ENCODE assay signal across 8 cellular contexts in genomic region chr3:50321146-50321843, GRCh38. TPM values are rescaled to one million over a fixed set of nuclear protein-coding genes. Genes with fewer than 3 reads are reported as not detected.
DNase-seq lines count a peak whose midpoint lies in the region; ATAC-seq and TF ChIP-seq lines count a peak whose summit lies in the region.

No MANE protein-coding gene starts in this region.

- ATAC-seq in GM18873 (IDR thresholded peaks at IDR 0.05; ENCODE audit: low FRiP score, unreplicated experiment) (peak; percentile 61), HG03103 (IDR thresholded peaks at IDR 0.05; ENCODE audit: low read depth, unreplicated experiment) (peak; percentile 70)
- peak; percentile 80 to 81 for ATAC-seq in activated CD4-positive, CD25-positive, alpha-beta regulatory T cell treated with anti-CD3 and anti-CD28 coated beads, Interleukin-2, amount 50 U/mL, for 24 hours
- peak; percentile 63 for ATAC-seq in central memory CD8-positive, alpha-beta T cell (replicated peaks; ENCODE audit: extremely low read depth, poor library complexity, severe bottlenecking)

- H3K9me3 ChIP-seq in AG04450 (ENCODE audit: control insufficient read depth, insufficient read depth, low read length) = no peaks in the 10 kb centered on the region; the same call in 1 of the 2 replicates

- H3K36me3 Mint-ChIP-seq in central memory CD8-positive, alpha-beta T cell (ENCODE audit: insufficient read depth) = peaks cover 5% of the 10 kb centered on the region

- TF ChIP-seq CTCF in AG04450 (IDR thresholded peaks at IDR 0.05; ENCODE audit: low read depth, low read length) = no peak

- CTCF ChIA-PET in AG04450 (lab: Charles Lee) = interaction anchor here (0.6 to 1.4 kb wide), 9 partner anchors 9 to 154 kb away, joined by 3 to 5 read pairs (median 3); no protein-coding TSS in a partner anchor

- H3K4me1 Mint-ChIP-seq in central memory CD8-positive, alpha-beta T cell = peaks cover 52% of the 10 kb centered on the region

- H3K27ac ChIP-seq in AG04450 (ENCODE audit: low read depth, low read length) = peak overlapping the region; percentile 93

- no peaks in the 10 kb centered on the region for H3K27me3 Mint-ChIP-seq in central memory CD8-positive, alpha-beta T cell

- H3K9me3 Mint-ChIP-seq in central memory CD8-positive, alpha-beta T cell = no peaks in the 10 kb centered on the region

- H3K4me3 ChIP-seq in AG04450 (ENCODE audit: low read depth, low read length) = peak overlapping the region; percentile 83

- H3K27me3 ChIP-seq in AG04450 (ENCODE audit: control insufficient read depth, insufficient read depth, low read length) = no peaks in the 10 kb centered on the region

- DNase-seq in AG04450 (ENCODE audit: low read depth, low spot score) (peak; percentile 61), NCI-H226 (peak; percentile 69), kidney glomerular epithelial cell (lab: John Stamatoyannopoulos, UW) (peak; percentile 92)
- peak; percentile 66 for DNase-seq in central memory CD8-positive, alpha-beta T cell (ENCODE audit: low spot score in 2 of 2)
- DNase-seq in stimulated activated CD4-positive, alpha-beta T cell treated with anti-CD3 and anti-CD28 coated beads, Interleukin-15, amount 100 ng/mL, for 24 hours = peak; percentile 91

- POLR2A ChIA-PET in AG04450 (lab: Yijun Ruan, JAX) = interaction anchor here (0.6 to 0.8 kb wide), 3 partner anchors 19 to 58 kb away, joined by 3 to 9 read pairs (median 3); partner anchors contain the start of genes IFRD2 and RASSF1

- H3K27ac Mint-ChIP-seq in central memory CD8-positive, alpha-beta T cell (ENCODE audit: low read depth) = peak overlapping the region; percentile 83

- H3K4me3 Mint-ChIP-seq in central memory CD8-positive, alpha-beta T cell = peak overlapping the region; percentile 85

RNA-seq across cellular contexts. Expression of gene HYAL2, which starts 1.2 kb away (rescaled TPM):
- polyA plus RNA-seq in AG04450 (2011; rRNA removed) = 46.6 and 59.7 TPM in 2 replicates
- polyA minus RNA-seq in AG04450 (2011; rRNA and poly(A)+ RNA removed) = 29.2 and 44.3 TPM in 2 replicates

RNA-seq across cellular contexts. Expression of gene TUSC2, which starts 6.7 kb away (rescaled TPM):
- polyA plus RNA-seq in AG04450 (2011; rRNA removed) = 25.3 and 28.1 TPM in 2 replicates
- 12.1 and 16.6 TPM in 2 replicates for polyA minus RNA-seq in AG04450 (2011; rRNA and poly(A)+ RNA removed)

RNA-seq across cellular contexts. Expression of gene HYAL1, which starts 17.9 kb away (rescaled TPM):
- 0.25 and 0.32 TPM in 2 replicates for polyA plus RNA-seq in AG04450 (2011; rRNA removed)
- polyA minus RNA-seq in AG04450 (2011; rRNA and poly(A)+ RNA removed) = 0.43 and 0.60 TPM in 2 replicates

RNA-seq across cellular contexts. Expression of gene RASSF1, which starts 19.3 kb away (rescaled TPM):
- polyA plus RNA-seq in AG04450 (2011; rRNA removed) = 25.1 and 26.5 TPM in 2 replicates
- polyA minus RNA-seq in AG04450 (2011; rRNA and poly(A)+ RNA removed) = 10.8 and 13.7 TPM in 2 replicates

RNA-seq across cellular contexts. Expression of gene HYAL3, which starts 22.1 kb away (rescaled TPM):
- polyA plus RNA-seq in AG04450 (2011; rRNA removed) = 3.0 and 4.7 TPM in 2 replicates
- 3.1 and 4.0 TPM in 2 replicates for polyA minus RNA-seq in AG04450 (2011; rRNA and poly(A)+ RNA removed)

Comparison
In these comparisons a context has a peak if more than half of its experiments do, and no peak if none do; other contexts are left out.
1. Peak in every context shown above with its lines: DNase-seq, ATAC-seq, H3K4me3 ChIP-seq and H3K27ac ChIP-seq.